1 cellular context compared by ENCODE assay signal in the genomic region with DNA sequence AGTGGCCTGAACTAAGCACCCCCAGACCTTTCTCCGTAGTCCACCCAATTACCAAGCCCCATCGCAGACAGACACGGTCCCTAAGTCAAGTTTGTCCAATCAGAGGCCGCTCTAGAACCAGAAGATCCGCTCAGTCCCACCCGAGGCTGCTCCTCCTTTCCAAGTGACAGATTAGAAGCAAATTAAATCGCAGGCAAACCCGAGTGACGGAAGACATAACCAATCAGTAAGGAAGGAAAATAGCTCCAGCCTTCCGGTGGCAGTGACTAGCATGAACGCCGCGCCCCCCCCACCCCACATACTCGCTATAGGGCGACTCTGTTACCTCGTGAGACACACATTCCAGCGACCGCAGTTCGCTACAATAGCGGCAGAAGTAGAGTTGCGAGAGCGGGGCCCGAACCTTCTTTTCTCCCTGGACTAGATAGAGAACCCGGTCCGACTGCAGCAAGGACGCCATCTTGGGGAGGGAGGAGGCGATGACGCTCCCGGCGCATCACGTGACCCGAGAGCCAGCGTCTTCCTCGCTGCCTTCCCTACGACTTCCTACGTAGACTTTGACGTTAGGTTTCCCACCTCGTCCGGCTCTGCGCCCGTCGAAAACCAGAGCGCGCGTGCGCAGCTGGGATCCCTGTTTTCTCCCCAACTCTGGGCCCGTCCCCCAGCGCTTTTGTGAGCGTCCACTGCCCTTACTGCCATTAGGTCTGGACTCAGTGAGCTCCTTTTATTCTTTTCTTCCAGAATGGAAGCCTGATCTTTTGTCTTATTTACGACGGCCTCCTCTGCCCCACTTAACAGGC.
TF ChIP-seq lines count a peak whose summit lies in the region.

A gene (minus strand): TSS at position 484 of the 800 bp plus-strand sequence. CDS start 24 bp downstream, at position 460.

TF ChIP-seq in K562, 482 proteins besides CTCF, POLR2A, EP300 and RAD21 (continued from another document and continues in another):
- TF ChIP-seq, protein P1, sequence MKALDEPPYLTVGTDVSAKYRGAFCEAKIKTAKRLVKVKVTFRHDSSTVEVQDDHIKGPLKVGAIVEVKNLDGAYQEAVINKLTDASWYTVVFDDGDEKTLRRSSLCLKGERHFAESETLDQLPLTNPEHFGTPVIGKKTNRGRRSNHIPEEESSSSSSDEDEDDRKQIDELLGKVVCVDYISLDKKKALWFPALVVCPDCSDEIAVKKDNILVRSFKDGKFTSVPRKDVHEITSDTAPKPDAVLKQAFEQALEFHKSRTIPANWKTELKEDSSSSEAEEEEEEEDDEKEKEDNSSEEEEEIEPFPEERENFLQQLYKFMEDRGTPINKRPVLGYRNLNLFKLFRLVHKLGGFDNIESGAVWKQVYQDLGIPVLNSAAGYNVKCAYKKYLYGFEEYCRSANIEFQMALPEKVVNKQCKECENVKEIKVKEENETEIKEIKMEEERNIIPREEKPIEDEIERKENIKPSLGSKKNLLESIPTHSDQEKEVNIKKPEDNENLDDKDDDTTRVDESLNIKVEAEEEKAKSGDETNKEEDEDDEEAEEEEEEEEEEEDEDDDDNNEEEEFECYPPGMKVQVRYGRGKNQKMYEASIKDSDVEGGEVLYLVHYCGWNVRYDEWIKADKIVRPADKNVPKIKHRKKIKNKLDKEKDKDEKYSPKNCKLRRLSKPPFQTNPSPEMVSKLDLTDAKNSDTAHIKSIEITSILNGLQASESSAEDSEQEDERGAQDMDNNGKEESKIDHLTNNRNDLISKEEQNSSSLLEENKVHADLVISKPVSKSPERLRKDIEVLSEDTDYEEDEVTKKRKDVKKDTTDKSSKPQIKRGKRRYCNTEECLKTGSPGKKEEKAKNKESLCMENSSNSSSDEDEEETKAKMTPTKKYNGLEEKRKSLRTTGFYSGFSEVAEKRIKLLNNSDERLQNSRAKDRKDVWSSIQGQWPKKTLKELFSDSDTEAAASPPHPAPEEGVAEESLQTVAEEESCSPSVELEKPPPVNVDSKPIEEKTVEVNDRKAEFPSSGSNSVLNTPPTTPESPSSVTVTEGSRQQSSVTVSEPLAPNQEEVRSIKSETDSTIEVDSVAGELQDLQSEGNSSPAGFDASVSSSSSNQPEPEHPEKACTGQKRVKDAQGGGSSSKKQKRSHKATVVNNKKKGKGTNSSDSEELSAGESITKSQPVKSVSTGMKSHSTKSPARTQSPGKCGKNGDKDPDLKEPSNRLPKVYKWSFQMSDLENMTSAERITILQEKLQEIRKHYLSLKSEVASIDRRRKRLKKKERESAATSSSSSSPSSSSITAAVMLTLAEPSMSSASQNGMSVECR (CRISPR knock-in tag; IDR thresholded peaks at IDR 0.05) = peak; percentile 46; the same call in 1 of the 2 replicates
- TF ChIP-seq RHOXF2B (CRISPR knock-in tag; conservative IDR thresholded peaks at IDR 0.05) (0 out of 2 replicates have a peak, but pooled peaks have one; percentile 10), GTF2F1 (IDR thresholded peaks at IDR 0.05; ENCODE audit: low read depth, low read length) (peak; percentile 65; the same call in 1 of the 2 replicates), MED1 (CRISPR knock-in tag; IDR thresholded peaks at IDR 0.05; ENCODE audit: borderline replicate concordance) (no peak), NCOA2 (IDR thresholded peaks at IDR 0.05; ENCODE audit: partially characterized antibody in 2 of 2) (no peak), POLR2H (tag; IDR thresholded peaks at IDR 0.05; ENCODE audit: low read depth) (peak; percentile 77; the same call in 1 of the 2 replicates), CBX1 (IDR thresholded peaks at IDR 0.05; ENCODE audit: low read depth) (peak; percentile 60; the same call in 1 of the 2 replicates), DIDO1 (tag; IDR thresholded peaks at IDR 0.05; ENCODE audit: low read depth) (peak; percentile 71), HSF4 (CRISPR knock-in tag; IDR thresholded peaks at IDR 0.05; ENCODE audit: borderline replicate concordance) (peak; percentile 44; the same call in 1 of the 2 replicates), TRIM24 (IDR thresholded peaks at IDR 0.05) (no peak), MXI1 (IDR thresholded peaks at IDR 0.05; ENCODE audit: low read depth, low read length) (0 out of 2 replicates have a peak, but pooled peaks have one; percentile 21)
- TF ChIP-seq, protein P2, sequence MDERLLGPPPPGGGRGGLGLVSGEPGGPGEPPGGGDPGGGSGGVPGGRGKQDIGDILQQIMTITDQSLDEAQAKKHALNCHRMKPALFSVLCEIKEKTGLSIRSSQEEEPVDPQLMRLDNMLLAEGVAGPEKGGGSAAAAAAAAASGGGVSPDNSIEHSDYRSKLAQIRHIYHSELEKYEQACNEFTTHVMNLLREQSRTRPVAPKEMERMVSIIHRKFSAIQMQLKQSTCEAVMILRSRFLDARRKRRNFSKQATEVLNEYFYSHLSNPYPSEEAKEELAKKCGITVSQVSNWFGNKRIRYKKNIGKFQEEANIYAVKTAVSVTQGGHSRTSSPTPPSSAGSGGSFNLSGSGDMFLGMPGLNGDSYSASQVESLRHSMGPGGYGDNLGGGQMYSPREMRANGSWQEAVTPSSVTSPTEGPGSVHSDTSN (CRISPR knock-in tag; IDR thresholded peaks at IDR 0.05; ENCODE audit: low read depth) = peak; percentile 90
- TF ChIP-seq, protein P2 (tag; conservative IDR thresholded peaks at IDR 0.05; ENCODE audit: low read depth) = peak; percentile 100
- TF ChIP-seq, protein P3, sequence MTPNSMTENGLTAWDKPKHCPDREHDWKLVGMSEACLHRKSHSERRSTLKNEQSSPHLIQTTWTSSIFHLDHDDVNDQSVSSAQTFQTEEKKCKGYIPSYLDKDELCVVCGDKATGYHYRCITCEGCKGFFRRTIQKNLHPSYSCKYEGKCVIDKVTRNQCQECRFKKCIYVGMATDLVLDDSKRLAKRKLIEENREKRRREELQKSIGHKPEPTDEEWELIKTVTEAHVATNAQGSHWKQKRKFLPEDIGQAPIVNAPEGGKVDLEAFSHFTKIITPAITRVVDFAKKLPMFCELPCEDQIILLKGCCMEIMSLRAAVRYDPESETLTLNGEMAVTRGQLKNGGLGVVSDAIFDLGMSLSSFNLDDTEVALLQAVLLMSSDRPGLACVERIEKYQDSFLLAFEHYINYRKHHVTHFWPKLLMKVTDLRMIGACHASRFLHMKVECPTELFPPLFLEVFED (CRISPR knock-in tag; conservative IDR thresholded peaks at IDR 0.05) = peak; percentile 44; the same call in 1 of the 2 replicates
- TF ChIP-seq, protein P4, sequence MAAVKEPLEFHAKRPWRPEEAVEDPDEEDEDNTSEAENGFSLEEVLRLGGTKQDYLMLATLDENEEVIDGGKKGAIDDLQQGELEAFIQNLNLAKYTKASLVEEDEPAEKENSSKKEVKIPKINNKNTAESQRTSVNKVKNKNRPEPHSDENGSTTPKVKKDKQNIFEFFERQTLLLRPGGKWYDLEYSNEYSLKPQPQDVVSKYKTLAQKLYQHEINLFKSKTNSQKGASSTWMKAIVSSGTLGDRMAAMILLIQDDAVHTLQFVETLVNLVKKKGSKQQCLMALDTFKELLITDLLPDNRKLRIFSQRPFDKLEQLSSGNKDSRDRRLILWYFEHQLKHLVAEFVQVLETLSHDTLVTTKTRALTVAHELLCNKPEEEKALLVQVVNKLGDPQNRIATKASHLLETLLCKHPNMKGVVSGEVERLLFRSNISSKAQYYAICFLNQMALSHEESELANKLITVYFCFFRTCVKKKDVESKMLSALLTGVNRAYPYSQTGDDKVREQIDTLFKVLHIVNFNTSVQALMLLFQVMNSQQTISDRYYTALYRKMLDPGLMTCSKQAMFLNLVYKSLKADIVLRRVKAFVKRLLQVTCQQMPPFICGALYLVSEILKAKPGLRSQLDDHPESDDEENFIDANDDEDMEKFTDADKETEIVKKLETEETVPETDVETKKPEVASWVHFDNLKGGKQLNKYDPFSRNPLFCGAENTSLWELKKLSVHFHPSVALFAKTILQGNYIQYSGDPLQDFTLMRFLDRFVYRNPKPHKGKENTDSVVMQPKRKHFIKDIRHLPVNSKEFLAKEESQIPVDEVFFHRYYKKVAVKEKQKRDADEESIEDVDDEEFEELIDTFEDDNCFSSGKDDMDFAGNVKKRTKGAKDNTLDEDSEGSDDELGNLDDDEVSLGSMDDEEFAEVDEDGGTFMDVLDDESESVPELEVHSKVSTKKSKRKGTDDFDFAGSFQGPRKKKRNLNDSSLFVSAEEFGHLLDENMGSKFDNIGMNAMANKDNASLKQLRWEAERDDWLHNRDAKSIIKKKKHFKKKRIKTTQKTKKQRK (IDR thresholded peaks at IDR 0.05; ENCODE audit: borderline replicate concordance, low read depth, low read length) = peak; percentile 93
- TF ChIP-seq, protein P5, sequence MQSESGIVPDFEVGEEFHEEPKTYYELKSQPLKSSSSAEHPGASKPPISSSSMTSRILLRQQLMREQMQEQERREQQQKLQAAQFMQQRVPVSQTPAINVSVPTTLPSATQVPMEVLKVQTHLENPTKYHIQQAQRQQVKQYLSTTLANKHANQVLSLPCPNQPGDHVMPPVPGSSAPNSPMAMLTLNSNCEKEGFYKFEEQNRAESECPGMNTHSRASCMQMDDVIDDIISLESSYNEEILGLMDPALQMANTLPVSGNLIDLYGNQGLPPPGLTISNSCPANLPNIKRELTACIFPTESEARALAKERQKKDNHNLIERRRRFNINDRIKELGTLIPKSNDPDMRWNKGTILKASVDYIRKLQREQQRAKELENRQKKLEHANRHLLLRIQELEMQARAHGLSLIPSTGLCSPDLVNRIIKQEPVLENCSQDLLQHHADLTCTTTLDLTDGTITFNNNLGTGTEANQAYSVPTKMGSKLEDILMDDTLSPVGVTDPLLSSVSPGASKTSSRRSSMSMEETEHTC (IDR thresholded peaks at IDR 0.05) = peak; percentile 91; the same call in 1 of the 2 replicates
- TF ChIP-seq, protein P6, sequence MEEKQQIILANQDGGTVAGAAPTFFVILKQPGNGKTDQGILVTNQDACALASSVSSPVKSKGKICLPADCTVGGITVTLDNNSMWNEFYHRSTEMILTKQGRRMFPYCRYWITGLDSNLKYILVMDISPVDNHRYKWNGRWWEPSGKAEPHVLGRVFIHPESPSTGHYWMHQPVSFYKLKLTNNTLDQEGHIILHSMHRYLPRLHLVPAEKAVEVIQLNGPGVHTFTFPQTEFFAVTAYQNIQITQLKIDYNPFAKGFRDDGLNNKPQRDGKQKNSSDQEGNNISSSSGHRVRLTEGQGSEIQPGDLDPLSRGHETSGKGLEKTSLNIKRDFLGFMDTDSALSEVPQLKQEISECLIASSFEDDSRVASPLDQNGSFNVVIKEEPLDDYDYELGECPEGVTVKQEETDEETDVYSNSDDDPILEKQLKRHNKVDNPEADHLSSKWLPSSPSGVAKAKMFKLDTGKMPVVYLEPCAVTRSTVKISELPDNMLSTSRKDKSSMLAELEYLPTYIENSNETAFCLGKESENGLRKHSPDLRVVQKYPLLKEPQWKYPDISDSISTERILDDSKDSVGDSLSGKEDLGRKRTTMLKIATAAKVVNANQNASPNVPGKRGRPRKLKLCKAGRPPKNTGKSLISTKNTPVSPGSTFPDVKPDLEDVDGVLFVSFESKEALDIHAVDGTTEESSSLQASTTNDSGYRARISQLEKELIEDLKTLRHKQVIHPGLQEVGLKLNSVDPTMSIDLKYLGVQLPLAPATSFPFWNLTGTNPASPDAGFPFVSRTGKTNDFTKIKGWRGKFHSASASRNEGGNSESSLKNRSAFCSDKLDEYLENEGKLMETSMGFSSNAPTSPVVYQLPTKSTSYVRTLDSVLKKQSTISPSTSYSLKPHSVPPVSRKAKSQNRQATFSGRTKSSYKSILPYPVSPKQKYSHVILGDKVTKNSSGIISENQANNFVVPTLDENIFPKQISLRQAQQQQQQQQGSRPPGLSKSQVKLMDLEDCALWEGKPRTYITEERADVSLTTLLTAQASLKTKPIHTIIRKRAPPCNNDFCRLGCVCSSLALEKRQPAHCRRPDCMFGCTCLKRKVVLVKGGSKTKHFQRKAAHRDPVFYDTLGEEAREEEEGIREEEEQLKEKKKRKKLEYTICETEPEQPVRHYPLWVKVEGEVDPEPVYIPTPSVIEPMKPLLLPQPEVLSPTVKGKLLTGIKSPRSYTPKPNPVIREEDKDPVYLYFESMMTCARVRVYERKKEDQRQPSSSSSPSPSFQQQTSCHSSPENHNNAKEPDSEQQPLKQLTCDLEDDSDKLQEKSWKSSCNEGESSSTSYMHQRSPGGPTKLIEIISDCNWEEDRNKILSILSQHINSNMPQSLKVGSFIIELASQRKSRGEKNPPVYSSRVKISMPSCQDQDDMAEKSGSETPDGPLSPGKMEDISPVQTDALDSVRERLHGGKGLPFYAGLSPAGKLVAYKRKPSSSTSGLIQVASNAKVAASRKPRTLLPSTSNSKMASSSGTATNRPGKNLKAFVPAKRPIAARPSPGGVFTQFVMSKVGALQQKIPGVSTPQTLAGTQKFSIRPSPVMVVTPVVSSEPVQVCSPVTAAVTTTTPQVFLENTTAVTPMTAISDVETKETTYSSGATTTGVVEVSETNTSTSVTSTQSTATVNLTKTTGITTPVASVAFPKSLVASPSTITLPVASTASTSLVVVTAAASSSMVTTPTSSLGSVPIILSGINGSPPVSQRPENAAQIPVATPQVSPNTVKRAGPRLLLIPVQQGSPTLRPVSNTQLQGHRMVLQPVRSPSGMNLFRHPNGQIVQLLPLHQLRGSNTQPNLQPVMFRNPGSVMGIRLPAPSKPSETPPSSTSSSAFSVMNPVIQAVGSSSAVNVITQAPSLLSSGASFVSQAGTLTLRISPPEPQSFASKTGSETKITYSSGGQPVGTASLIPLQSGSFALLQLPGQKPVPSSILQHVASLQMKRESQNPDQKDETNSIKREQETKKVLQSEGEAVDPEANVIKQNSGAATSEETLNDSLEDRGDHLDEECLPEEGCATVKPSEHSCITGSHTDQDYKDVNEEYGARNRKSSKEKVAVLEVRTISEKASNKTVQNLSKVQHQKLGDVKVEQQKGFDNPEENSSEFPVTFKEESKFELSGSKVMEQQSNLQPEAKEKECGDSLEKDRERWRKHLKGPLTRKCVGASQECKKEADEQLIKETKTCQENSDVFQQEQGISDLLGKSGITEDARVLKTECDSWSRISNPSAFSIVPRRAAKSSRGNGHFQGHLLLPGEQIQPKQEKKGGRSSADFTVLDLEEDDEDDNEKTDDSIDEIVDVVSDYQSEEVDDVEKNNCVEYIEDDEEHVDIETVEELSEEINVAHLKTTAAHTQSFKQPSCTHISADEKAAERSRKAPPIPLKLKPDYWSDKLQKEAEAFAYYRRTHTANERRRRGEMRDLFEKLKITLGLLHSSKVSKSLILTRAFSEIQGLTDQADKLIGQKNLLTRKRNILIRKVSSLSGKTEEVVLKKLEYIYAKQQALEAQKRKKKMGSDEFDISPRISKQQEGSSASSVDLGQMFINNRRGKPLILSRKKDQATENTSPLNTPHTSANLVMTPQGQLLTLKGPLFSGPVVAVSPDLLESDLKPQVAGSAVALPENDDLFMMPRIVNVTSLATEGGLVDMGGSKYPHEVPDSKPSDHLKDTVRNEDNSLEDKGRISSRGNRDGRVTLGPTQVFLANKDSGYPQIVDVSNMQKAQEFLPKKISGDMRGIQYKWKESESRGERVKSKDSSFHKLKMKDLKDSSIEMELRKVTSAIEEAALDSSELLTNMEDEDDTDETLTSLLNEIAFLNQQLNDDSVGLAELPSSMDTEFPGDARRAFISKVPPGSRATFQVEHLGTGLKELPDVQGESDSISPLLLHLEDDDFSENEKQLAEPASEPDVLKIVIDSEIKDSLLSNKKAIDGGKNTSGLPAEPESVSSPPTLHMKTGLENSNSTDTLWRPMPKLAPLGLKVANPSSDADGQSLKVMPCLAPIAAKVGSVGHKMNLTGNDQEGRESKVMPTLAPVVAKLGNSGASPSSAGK (IDR thresholded peaks at IDR 0.05) = peak; percentile 95
